ENCODE assay signal across 1 cellular context in genomic region chr9:136793063-136793946, GRCh38.
TF ChIP-seq lines count a peak whose summit lies in the region.

No MANE protein-coding gene starts in this region.

TF ChIP-seq in H1, 55 proteins besides CTCF, POLR2A, EP300 and RAD21:
- TF ChIP-seq SP1 (IDR thresholded peaks at IDR 0.05; ENCODE audit: low read depth, low read length), result no peak
- TF ChIP-seq EGR1 (IDR thresholded peaks at IDR 0.05; ENCODE audit: borderline replicate concordance, low read depth, low read length), result no peak
- no peak for TF ChIP-seq TAF1 (IDR thresholded peaks at IDR 0.05; ENCODE audit: low read depth, low read length)
- no peak for TF ChIP-seq TCF12 (IDR thresholded peaks at IDR 0.05; ENCODE audit: low read depth, low read length)
- no peak for TF ChIP-seq SIN3A (conservative IDR thresholded peaks at IDR 0.05 in 1 of 2, IDR thresholded peaks at IDR 0.05 in 1 of 2; ENCODE audit: low read depth in 1 of 2, low read length in 2 of 2)
- TF ChIP-seq TAF7 (optimal IDR thresholded peaks at IDR 0.05; ENCODE audit: borderline replicate concordance, low read depth, low read length), result no peak
- no peak for TF ChIP-seq USF2 (IDR thresholded peaks at IDR 0.05; ENCODE audit: low read length)
- TF ChIP-seq YY1 (IDR thresholded peaks at IDR 0.05; ENCODE audit: low read depth, low read length), result no peak
- TF ChIP-seq RFX5 (IDR thresholded peaks at IDR 0.05; ENCODE audit: borderline replicate concordance, low read depth, low read length), result no peak
- TF ChIP-seq EZH2 (IDR thresholded peaks at IDR 0.05; ENCODE audit: low read depth, low read length, severe bottlenecking), result no peak
- no peak for TF ChIP-seq CEBPB (IDR thresholded peaks at IDR 0.05; ENCODE audit: low read depth, low read length)
- no peak for TF ChIP-seq BRCA1 (IDR thresholded peaks at IDR 0.05; ENCODE audit: low read depth, low read length)
- no peak for TF ChIP-seq TEAD4 (IDR thresholded peaks at IDR 0.05; ENCODE audit: low read depth, low read length)
- TF ChIP-seq RNF2 (IDR thresholded peaks at IDR 0.05; ENCODE audit: borderline replicate concordance, low read depth, low read length, missing control alignments, poor library complexity, severe bottlenecking), result no peak
